Comparison of ENCODE assay signal across 33 cellular contexts in genomic region chr19:23539499-23539898, GRCh38.
"Had no signal": no experiment of that assay in that cellular context is flagged by ENCODE, and none has a peak within 500 bp of the region (broad histone marks: within the 10 kb centered on the region; RNA-seq: fewer than 3 reads in every experiment).

No MANE protein-coding gene starts in this region.

- H3K36me3 Mint-ChIP-seq: activated CD4-positive, alpha-beta memory T cell treated with anti-CD3 and anti-CD28 coated beads for 36 hours had no signal

- H3K27ac ChIP-seq: adrenal gland, body of pancreas, RWPE1, SJSA1 had no signal

- ATAC-seq: activated CD4-positive, CD25-positive, alpha-beta regulatory T cell treated with anti-CD3 and anti-CD28 coated beads, Interleukin-2, amount 50 U/mL, for 24 hours; activated naive CD4-positive, alpha-beta T cell treated with anti-CD3 and anti-CD28 coated beads, Interleukin-2, amount 50 U/mL, for 72 hours; activated T-cell treated with anti-CD3 and anti-CD28 coated beads, Interleukin-2, amount 50 U/mL, for 4 hours; body of pancreas; PC-3 had no signal

- H3K4me1 ChIP-seq: adrenal gland, body of pancreas, breast epithelium, SJSA1 had no signal

- H3K9ac ChIP-seq: SK-N-SH had no signal

- H3K4me3 Mint-ChIP-seq: activated CD4-positive, alpha-beta memory T cell treated with anti-CD3 and anti-CD28 coated beads for 36 hours; activated naive CD4-positive, alpha-beta T cell treated with anti-CD3 and anti-CD28 coated beads for 36 hours; activated T-cell treated with anti-CD3 and anti-CD28 coated beads, Interleukin-2, amount 50 U/mL, for 4 hours; activated T-helper 1 cell treated with anti-CD3 and anti-CD28 coated beads, Interleukin-12 subunit alpha, Interleukin-12 subunit beta, Interleukin-2, Interleukin-4 antibody, amounts not matched to agents 30 ng/mL and 10 ng/mL and 1 ng/mL, durations not matched to agents 14 hours and 24 hours and 36 hours; T-helper 1 cell treated with Interleukin-12 subunit alpha and Interleukin-12 subunit beta and Interleukin-4 antibody, amounts not matched to agents 30 μg/mL and 1 μg/mL, for 36 hours; T-helper 2 cell treated with Interferon-gamma antibody and Interleukin-4, amounts not matched to agents 5 μg/mL and 100 μg/mL, for 36 hours had no signal

- H3K27me3 Mint-ChIP-seq: activated CD4-positive, alpha-beta memory T cell treated with anti-CD3 and anti-CD28 coated beads for 36 hours had no signal

- H3K9me2 ChIP-seq: SK-N-SH had no signal

- H3K4me3 ChIP-seq: adrenal gland, body of pancreas, breast epithelium, SJSA1 had no signal

- H3K9me3 ChIP-seq: adrenal gland, body of pancreas, breast epithelium, SK-N-SH had no signal

- H3K27me3 ChIP-seq: adrenal gland, body of pancreas, breast epithelium, SJSA1 had no signal

- H3K36me3 ChIP-seq: adrenal gland, breast epithelium, SJSA1 had no signal

- H3K4me2 ChIP-seq: SK-N-SH had no signal

- H3K27ac Mint-ChIP-seq: activated CD4-positive, alpha-beta memory T cell treated with anti-CD3 and anti-CD28 coated beads for 36 hours; activated naive CD4-positive, alpha-beta T cell treated with anti-CD3 and anti-CD28 coated beads for 36 hours; activated naive CD4-positive, alpha-beta T cell treated with anti-CD3 and anti-CD28 coated beads, Interleukin-2, amount 50 U/mL, for 72 hours; activated T-helper 1 cell treated with anti-CD3 and anti-CD28 coated beads, Interleukin-12 subunit alpha, Interleukin-12 subunit beta, Interleukin-2, Interleukin-4 antibody, amounts not matched to agents 30 ng/mL and 10 ng/mL and 1 ng/mL, durations not matched to agents 14 hours and 24 hours and 36 hours; T-helper 1 cell treated with Interleukin-12 subunit alpha and Interleukin-12 subunit beta and Interleukin-4 antibody, amounts not matched to agents 30 μg/mL and 1 μg/mL, for 36 hours; T-helper 2 cell treated with Interferon-gamma antibody and Interleukin-4, amounts not matched to agents 5 μg/mL and 100 μg/mL, for 36 hours had no signal

- DNase-seq: activated CD4-positive, alpha-beta memory T cell treated with anti-CD3 and anti-CD28 coated beads for 36 hours; activated CD4-positive, alpha-beta T cell treated with anti-CD3 and anti-CD28 coated beads for 4 hours; activated CD4-positive, alpha-beta T cell treated with anti-CD3 and anti-CD28 coated beads, Interleukin-2, amount 50 U/mL, for 1 hour; activated CD8-positive, alpha-beta memory T cell treated with anti-CD3 and anti-CD28 coated beads, Interleukin-2, amount 50 U/mL, for 4 hours; activated gamma-delta T cell treated with Interleukin-2 at 50 U/mL for 16 hours; activated naive CD4-positive, alpha-beta T cell treated with anti-CD3 and anti-CD28 coated beads for 36 hours; activated T-cell treated with anti-CD3 and anti-CD28 coated beads for 4 hours; activated T-cell treated with anti-CD3 and anti-CD28 coated beads, Interleukin-2, amount 50 U/mL, for 4 hours; adrenal gland; body of pancreas; caudate nucleus; cerebellar nuclear complex; Karpas-422; NCI-H1105; NCI-H1417 treated with DMSO at 0.1 percent for 48 hours; NCI-H187 treated with DMSO at 0.1 percent for 48 hours; NCI-H2081; NCI-H226; NCI-H446 treated with DMSO at 0.1 percent for 48 hours; NCI-H524; NCI-H69; NK-92 treated with Interleukin-12 subunit alpha and Interleukin-12 subunit beta, amount 100 ng/mL, for 24 hours; PC-3; Right ventricle myocardium superior; SK-N-SH had no signal
